ENCODE assay signal across 26 cellular contexts in genomic region chr5:136714286-136714685, GRCh38.
"Had no signal": no experiment of that assay in that cellular context is flagged by ENCODE, and none has a peak within 500 bp of the region (broad histone marks: within the 10 kb centered on the region; RNA-seq: fewer than 3 reads in every experiment).

No MANE protein-coding gene starts in this region.

- H3K27me3 ChIP-seq: stomach, suprapubic skin, testis, thyroid gland, tibial nerve, transverse colon, upper lobe of left lung, upper lobe of right lung, uterus, vagina had no signal

- DNase-seq: stimulated activated CD4-positive, alpha-beta T cell treated with anti-CD3 and anti-CD28 coated beads, Interleukin-2, amount 100 ng/mL, for 48 hours; stimulated activated CD4-positive, alpha-beta T cell treated with anti-CD3 and anti-CD28 coated beads, Interleukin-4, amount 100 ng/mL, for 1 hour; stimulated activated CD4-positive, alpha-beta T cell treated with anti-CD3 and anti-CD28 coated beads, Interleukin-4, amount 100 ng/mL, for 24 hours; stimulated activated CD4-positive, alpha-beta T cell treated with anti-CD3 and anti-CD28 coated beads, Interleukin-4, amount 100 ng/mL, for 4 hours; stimulated activated CD8-positive, alpha-beta memory T cell treated with anti-CD3 and anti-CD28 coated beads, Interleukin-4, amount 100 ng/mL, for 48 hours; stimulated activated naive B cell treated with anti-CD40 and anti-IgM and Interleukin-4, amounts not matched to agents 10 μg/mL and 1 μg/mL and 100 μg/mL, for 72 hours; stimulated activated naive CD4-positive, alpha-beta T cell; stimulated activated naive CD4-positive, alpha-beta T cell treated with Interleukin-2 at 50 U/mL for 16 hours; stimulated activated naive CD8-positive, alpha-beta T cell treated with anti-CD3 and anti-CD28 coated beads, Interleukin-15, amount 100 ng/mL, for 72 hours; stimulated activated naive CD8-positive, alpha-beta T cell treated with anti-CD3 and anti-CD28 coated beads, Interleukin-15, Interleukin-2, amounts not matched to agents 100 U/mL and 50 U/mL, for 24 hours; stomach; substantia nigra; testis; thyroid gland; tibial artery; transverse colon; upper lobe of left lung; upper lobe of right lung; uterus had no signal

- H3K27ac ChIP-seq: stomach, suprapubic skin, testis, thoracic aorta, thyroid gland, tibial artery, tibial nerve, transverse colon, upper lobe of left lung, upper lobe of right lung, uterus, vagina had no signal

- H3K4me1 ChIP-seq: stomach, suprapubic skin, testis, thyroid gland, tibial artery, tibial nerve, transverse colon, upper lobe of left lung, upper lobe of right lung, uterus, vagina had no signal

- ATAC-seq: stimulated activated effector memory CD8-positive, alpha-beta T cell treated with anti-CD3 and anti-CD28 coated beads, Interleukin-12 subunit alpha, Interleukin-12 subunit beta, amount 100 ng/mL, for 72 hours; stimulated activated memory B cell treated with anti-CD40 and anti-IgM and Interleukin-4, amounts not matched to agents 10 μg/mL and 1 μg/mL and 100 μg/mL, for 72 hours; stimulated activated naive B cell treated with anti-CD40 and anti-IgM and Interleukin-4, amounts not matched to agents 10 μg/mL and 1 μg/mL and 100 μg/mL, for 72 hours; stimulated activated naive CD8-positive, alpha-beta T cell treated with anti-CD3 and anti-CD28 coated beads, Interleukin-15, amount 100 ng/mL, for 72 hours; stimulated activated naive CD8-positive, alpha-beta T cell treated with anti-CD3 and anti-CD28 coated beads, Interleukin-15, Interleukin-2, amounts not matched to agents 100 U/mL and 50 U/mL, for 24 hours; upper lobe of right lung had no signal

- H3K9me3 ChIP-seq: stomach, suprapubic skin, testis, thoracic aorta, thyroid gland, tibial artery, tibial nerve, transverse colon, upper lobe of left lung, upper lobe of right lung, uterus, vagina had no signal

- H3K36me3 ChIP-seq: stomach, suprapubic skin, thoracic aorta, thyroid gland, tibial artery, tibial nerve, transverse colon, upper lobe of left lung, upper lobe of right lung, uterus, vagina had no signal

- FAIRE-seq: urothelium cell line had no signal

- H3K4me3 ChIP-seq: stomach, suprapubic skin, testis, thoracic aorta, thyroid gland, tibial artery, tibial nerve, transverse colon, upper lobe of left lung, upper lobe of right lung, uterus, vagina had no signal
